Comparison of ENCODE assay signal across 1 cellular context in genomic region chr9:33448159-33448511, GRCh38.
TF ChIP-seq lines count a peak whose summit lies in the region.

No MANE protein-coding gene starts in this region.

TF ChIP-seq in endothelial cell of umbilical vein, 7 proteins besides CTCF, POLR2A, EP300 and RAD21 (continued from another document):
- TF ChIP-seq POLR2AphosphoS5 (IDR thresholded peaks at IDR 0.05; ENCODE audit: insufficient read depth, low read depth, low read length) (no peak), EZH2 (IDR thresholded peaks at IDR 0.05; ENCODE audit: borderline replicate concordance, low read depth, low read length, severe bottlenecking) (no peak), JUN (IDR thresholded peaks at IDR 0.05; ENCODE audit: borderline replicate concordance, insufficient read depth, insufficient read length, low read depth) (no peak)
